In genomic region chr14:67619446-67620216, GRCh38 we compare ENCODE assay signal across 7 cellular contexts. TPM values are rescaled to one million over a fixed set of nuclear protein-coding genes. Genes with fewer than 3 reads are reported as not detected.
DNase-seq lines count a peak whose midpoint lies in the region; ATAC-seq and TF ChIP-seq lines count a peak whose summit lies in the region.

TSS of gene ARG2 (plus strand) at chr14:67619920. CDS start at chr14:67619978, 58 bp downstream.

- peak within 1 kb of the TSS; percentile 82 for H2AFZ ChIP-seq in hepatocyte

- H3K27me3 ChIP-seq in hepatocyte: no peaks in the 10 kb centered on the region

- DNase-seq in NCI-H187 treated with DMSO at 0.1 percent for 48 hours (lab: John Stamatoyannopoulos, UW) (peak; percentile 88), T-helper 22 cell (ENCODE audit: low read depth) (peak; percentile 94), astrocyte of the hippocampus (ENCODE audit: low read depth, low spot score) (peak; percentile 97), hepatocyte (ENCODE audit: low spot score) (peak; percentile 100), renal cortical epithelial cell (ENCODE audit: low read depth) (peak; percentile 94)

- H3K9me3 ChIP-seq in hepatocyte (ENCODE audit: low read depth): no peaks in the 10 kb centered on the region

- WGBS in hepatocyte (ENCODE audit: low lambda C conversion rate, missing lambda C conversion rate): 2% methylated on average over 46 of the region's 62 CpGs

- H3K36me3 ChIP-seq in hepatocyte (replicated peaks; ENCODE audit: insufficient read depth, low read depth): no peaks in the 10 kb centered on the region

- H3K4me3 ChIP-seq in hepatocyte: peak within 1 kb of the TSS; percentile 82

- H3K9me2 ChIP-seq in hepatocyte (replicated peaks; ENCODE audit: insufficient read depth): no peaks in the 10 kb centered on the region

- ATAC-seq in GM18499 (IDR thresholded peaks at IDR 0.05; ENCODE audit: insufficient read depth, unreplicated experiment) (peak; percentile 51), HG02970 (IDR thresholded peaks at IDR 0.05; ENCODE audit: low FRiP score, unreplicated experiment) (peak; percentile 97)

- H3K4me1 ChIP-seq in hepatocyte (ENCODE audit: insufficient read depth): peaks cover 18% of the 10 kb centered on the region

- no peak for TF ChIP-seq CTCF in hepatocyte (IDR thresholded peaks at IDR 0.05; ENCODE audit: poor library complexity)

- peak within 1 kb of the TSS; percentile 93 for H3K27ac ChIP-seq in hepatocyte

- H3K4me2 ChIP-seq in hepatocyte: peak within 1 kb of the TSS; percentile 92

- no peaks in the 10 kb centered on the region for H4K20me1 ChIP-seq in hepatocyte (ENCODE audit: insufficient read depth, poor library complexity, severe bottlenecking)

- no peaks in the 10 kb centered on the region for H3K79me2 ChIP-seq in hepatocyte

RNA-seq across cellular contexts. Expression of gene ARG2, which starts in this region (rescaled TPM):
- total RNA-seq in hepatocyte (22.3 and 35.0 TPM in 2 replicates), renal cortical epithelial cell (4.5 and 17.4 TPM in 2 replicates)
- 29.0 and 33.3 TPM in 2 replicates for polyA plus RNA-seq in hepatocyte

Comparison
In these comparisons a context has a peak if more than half of its experiments do, and no peak if none do; other contexts are left out.
1. Peak in every context shown above with its lines: DNase-seq, ATAC-seq, H3K4me3 ChIP-seq and H3K27ac ChIP-seq.